In the genomic region with DNA sequence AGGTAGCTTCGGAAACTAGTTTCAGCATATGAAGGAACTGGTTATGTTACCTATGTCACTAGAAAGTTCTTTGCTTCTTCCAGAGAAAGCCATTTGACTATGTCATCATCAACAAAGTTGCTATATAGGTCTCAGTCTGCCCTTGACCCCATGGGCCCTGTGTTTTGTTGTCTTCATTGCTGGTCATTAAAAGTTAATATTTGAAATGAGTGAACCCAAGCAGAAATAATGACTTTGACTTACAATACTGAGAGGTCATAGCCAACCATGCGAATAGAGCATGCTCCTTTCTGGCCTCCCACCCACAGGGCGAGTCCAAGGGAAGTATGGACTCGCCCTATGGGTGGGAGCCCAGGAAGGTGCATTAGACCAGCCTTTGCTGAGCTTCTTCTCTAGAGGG, we compare ENCODE assay signal across 18 cellular contexts. TPM values are rescaled to one million over a fixed set of nuclear protein-coding genes. Genes with fewer than 3 reads are reported as not detected.
A peak's percentile ranks its signal among the peaks of the same experiment; 100 is the strongest.
DNase-seq lines count a peak whose midpoint lies in the region; ATAC-seq, FAIRE-seq and TF ChIP-seq lines count a peak whose summit lies in the region.
"Had no signal": no experiment of that assay in that cellular context is flagged by ENCODE, and none has a peak within 500 bp of the region (broad histone marks: within the 10 kb centered on the region; RNA-seq: fewer than 3 reads in every experiment).

No MANE protein-coding gene starts in this region.

- H3K27ac ChIP-seq in naive thymus-derived CD4-positive, alpha-beta T cell (ENCODE audit: low read depth, low read length): no peak overlapping the region
- no peak overlapping the region for H3K27ac ChIP-seq in esophagus muscularis mucosa (replicated peaks in 1 of 4)
- H3K27ac ChIP-seq: 22Rv1; A549; BLaER1 treated with 17β-estradiol and CSF1 and Interleukin-3, amounts not matched to agents 10 nM and 100 nM; GM23248 had no signal

- TF ChIP-seq POLR2A in esophagus muscularis mucosa (IDR thresholded peaks at IDR 0.05; ENCODE audit: low read depth): no peak

- H3K27me3 ChIP-seq in naive thymus-derived CD4-positive, alpha-beta T cell (ENCODE audit: control insufficient read depth in 2 of 2, insufficient read depth in 2 of 2, low read length in 2 of 2): no peaks in the 10 kb centered on the region
- H3K27me3 ChIP-seq in esophagus muscularis mucosa: no peaks in the 10 kb centered on the region
- H3K27me3 ChIP-seq: BLaER1 treated with 17β-estradiol and CSF1 and Interleukin-3, amounts not matched to agents 10 nM and 100 nM had no signal

- no peak for TF ChIP-seq EP300 in esophagus muscularis mucosa (IDR thresholded peaks at IDR 0.05)

- 100% methylated on average over 4 of the region's 4 CpGs for WGBS in esophagus muscularis mucosa

- no peaks in the 10 kb centered on the region for H3K9me3 ChIP-seq in naive thymus-derived CD4-positive, alpha-beta T cell (ENCODE audit: control insufficient read depth in 2 of 3, low read length in 3 of 3)
- H3K9me3 ChIP-seq in esophagus muscularis mucosa: no peaks in the 10 kb centered on the region
- H3K9me3 ChIP-seq: A549; BLaER1 treated with 17β-estradiol and CSF1 and Interleukin-3, amounts not matched to agents 10 nM and 100 nM; HAP-1 had no signal

- peaks cover 0 to 22% (median 0%) of the 10 kb centered on the region in 5 donors for H3K27me3 Mint-ChIP-seq in naive thymus-derived CD4-positive, alpha-beta T cell
- H3K27me3 Mint-ChIP-seq: B cell had no signal

- H3K9me3 Mint-ChIP-seq in naive thymus-derived CD4-positive, alpha-beta T cell: no peaks in the 10 kb centered on the region
- H3K9me3 Mint-ChIP-seq: CD8-positive, alpha-beta T cell had no signal

- no peak overlapping the region for H3K4me3 ChIP-seq in naive thymus-derived CD4-positive, alpha-beta T cell (ENCODE audit: low read length)
- H3K4me3 ChIP-seq in esophagus muscularis mucosa: no peak overlapping the region
- H3K4me3 ChIP-seq: A549; BLaER1 treated with 17β-estradiol and CSF1 and Interleukin-3, amounts not matched to agents 10 nM and 100 nM; GM23248; HAP-1 had no signal

- CTCF ChIA-PET in naive thymus-derived CD4-positive, alpha-beta T cell (lab: Charles Lee): no interaction called here

- TF ChIP-seq CTCF in esophagus muscularis mucosa (IDR thresholded peaks at IDR 0.05): no peak

- H3K36me3 Mint-ChIP-seq in naive thymus-derived CD4-positive, alpha-beta T cell: no peaks in the 10 kb centered on the region
- H3K36me3 Mint-ChIP-seq: CD8-positive, alpha-beta T cell had no signal

- no peaks in the 10 kb centered on the region for H3K36me3 ChIP-seq in naive thymus-derived CD4-positive, alpha-beta T cell (ENCODE audit: control insufficient read depth in 2 of 3, insufficient read depth in 3 of 3, low read length in 3 of 3)
- H3K36me3 ChIP-seq in esophagus muscularis mucosa: no peaks in the 10 kb centered on the region
- H3K36me3 ChIP-seq: BLaER1 treated with 17β-estradiol and CSF1 and Interleukin-3, amounts not matched to agents 10 nM and 100 nM; HAP-1 had no signal

- peak; percentile 19 for ATAC-seq in esophagus mucosa
- no peak for ATAC-seq in naive thymus-derived CD4-positive, alpha-beta T cell
- ATAC-seq: A549; CD8-positive, alpha-beta T cell had no signal

- no peaks in the 10 kb centered on the region for H3K4me1 Mint-ChIP-seq in naive thymus-derived CD4-positive, alpha-beta T cell

- no peaks in the 10 kb centered on the region for H3K4me1 ChIP-seq in naive thymus-derived CD4-positive, alpha-beta T cell (ENCODE audit: control insufficient read depth in 2 of 2, insufficient read depth in 2 of 2, low read length in 2 of 2)
- peaks cover 0 to 5% (median 0%) of the 10 kb centered on the region in 4 donors for H3K4me1 ChIP-seq in esophagus muscularis mucosa
- H3K4me1 ChIP-seq: A549; BLaER1 treated with 17β-estradiol and CSF1 and Interleukin-3, amounts not matched to agents 10 nM and 100 nM; HAP-1 had no signal

- no peak for DNase-seq in GM18507 (ENCODE audit: extremely low spot score, insufficient read length, low read depth)
- peak; percentile 58 for DNase-seq in left kidney (ENCODE audit: low read depth, low spot score)
- DNase-seq in renal cortical epithelial cell (ENCODE audit: low read depth): peak; percentile 78
- DNase-seq in naive thymus-derived CD4-positive, alpha-beta T cell: no peak
- DNase-seq in esophagus muscularis mucosa (ENCODE audit: extremely low spot score): no peak
- no peak for DNase-seq in stimulated activated CD4-positive, alpha-beta T cell treated with anti-CD3 and anti-CD28 coated beads, Interleukin-12 subunit alpha, Interleukin-12 subunit beta, amount 100 ng/mL, for 4 hours
- DNase-seq: Calu3; CD8-positive, alpha-beta T cell; DMS79 treated with DMSO at 0.1 percent for 48 hours; GF-D8; GM23248 had no signal

- intact Hi-C loops in naive thymus-derived CD4-positive, alpha-beta T cell (cut with micrococcal nuclease): no loop called here
- intact Hi-C loops in esophagus muscularis mucosa (cut with DNase I): no loop called here

- H3K27ac Mint-ChIP-seq in naive thymus-derived CD4-positive, alpha-beta T cell: peak overlapping the region in 1 of 9 donors; percentile 30
- H3K27ac Mint-ChIP-seq: B cell; CD8-positive, alpha-beta T cell had no signal

- H3K4me3 Mint-ChIP-seq in naive thymus-derived CD4-positive, alpha-beta T cell: no peak overlapping the region
- H3K4me3 Mint-ChIP-seq: B cell; CD8-positive, alpha-beta T cell had no signal

- peak; percentile 9 for FAIRE-seq in GM18507 (lab: Jason Lieb, UNC)
- FAIRE-seq: A549, GM19239 had no signal

- POLR2A ChIA-PET in naive thymus-derived CD4-positive, alpha-beta T cell (lab: Charles Lee): no interaction called here

RNA-seq across cellular contexts. Expression of gene APH1B, which starts 40.9 kb away (rescaled TPM):
- total RNA-seq in esophagus mucosa (3.5 TPM), renal cortical epithelial cell (10.1 and 12.6 TPM in 2 replicates), esophagus muscularis mucosa (1 to 10 TPM; 7.5 to 9.4 (median 8.9) TPM)
- 10 to 100 TPM in 4 of 5 experiments, 1 to 10 TPM in 1; 9.9 to 29.9 (median 17.6) TPM for total RNA-seq in naive thymus-derived CD4-positive, alpha-beta T cell
- 10 to 100 TPM; 10.9 to 11.4 TPM for polyA plus RNA-seq in naive thymus-derived CD4-positive, alpha-beta T cell

Comparison
In these comparisons a context has a peak if more than half of its experiments do, and no peak if none do; other contexts are left out.
1. DNase-seq: peak in left kidney (single experiment) and renal cortical epithelial cell (single experiment); none in GM18507 (single experiment), naive thymus-derived CD4-positive, alpha-beta T cell (0 of 9), esophagus muscularis mucosa (single experiment) and stimulated activated CD4-positive, alpha-beta T cell treated with anti-CD3 and anti-CD28 coated beads, Interleukin-12 subunit alpha, Interleukin-12 subunit beta, amount 100 ng/mL, for 4 hours (single experiment).